ENCODE assay signal across 12 cellular contexts in the genomic region with DNA sequence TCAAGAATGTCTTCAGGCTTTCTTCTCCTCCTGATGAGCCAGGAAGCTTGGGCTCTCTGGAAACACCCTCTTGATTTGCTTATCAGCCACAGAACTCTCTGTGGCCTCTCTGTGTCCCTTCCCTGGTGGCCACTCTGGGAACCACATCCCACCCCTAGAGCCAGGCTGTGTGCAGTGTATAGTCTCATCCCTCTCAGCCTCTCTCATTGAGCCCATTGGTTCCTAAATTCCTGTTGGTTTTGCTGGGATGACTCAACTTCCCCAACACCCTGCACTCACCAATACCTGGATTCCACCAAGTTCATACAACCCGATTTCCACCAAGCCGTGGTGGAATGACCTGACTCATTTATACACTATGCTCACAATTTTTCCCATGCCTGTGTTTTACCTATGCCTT. TPM values are rescaled to one million over a fixed set of nuclear protein-coding genes. Genes with fewer than 3 reads are reported as not detected.
A peak's percentile ranks its signal among the peaks of the same experiment; 100 is the strongest.
DNase-seq lines count a peak whose midpoint lies in the region; ATAC-seq and TF ChIP-seq lines count a peak whose summit lies in the region.
"Had no signal": no experiment of that assay in that cellular context is flagged by ENCODE, and none has a peak within 500 bp of the region (broad histone marks: within the 10 kb centered on the region; RNA-seq: fewer than 3 reads in every experiment).

No MANE protein-coding gene starts in this region.

- H3K27me3 Mint-ChIP-seq in natural killer cell (ENCODE audit: low read depth in 2 of 2) = peaks cover 7 to 10% of the 10 kb centered on the region in 2 donors

- H3K4me1 ChIP-seq in BE2C = no peaks in the 10 kb centered on the region

- H3K4me3 ChIP-seq in BE2C (ENCODE audit: low read depth, low read length) (no peak overlapping the region), HFF-Myc (replicated peaks; ENCODE audit: low read depth, low read length) (no peak overlapping the region), astrocyte of the cerebellum (ENCODE audit: low read depth, low read length) (no peak overlapping the region), kidney epithelial cell (ENCODE audit: low read depth, low read length) (no peak overlapping the region)
- H3K4me3 ChIP-seq: lower lobe of right lung had no signal

- no peaks in the 10 kb centered on the region for H3K9me3 Mint-ChIP-seq in natural killer cell
- H3K9me3 Mint-ChIP-seq: effector memory CD8-positive, alpha-beta T cell had no signal

- TF ChIP-seq CTCF in BE2C (IDR thresholded peaks at IDR 0.05; ENCODE audit: low read depth, low read length) = peak; percentile 26; the same call in 1 of the 2 replicates
- peak; percentile 36 for TF ChIP-seq CTCF in HFF-Myc (IDR thresholded peaks at IDR 0.05; ENCODE audit: low read depth, low read length, missing control alignments)
- TF ChIP-seq CTCF in astrocyte of the cerebellum (IDR thresholded peaks at IDR 0.05; ENCODE audit: low read depth, low read length, missing control alignments) = peak; percentile 27
- peak; percentile 31 for TF ChIP-seq CTCF in kidney epithelial cell (IDR thresholded peaks at IDR 0.05; ENCODE audit: insufficient read depth, low read length, poor library complexity, severe bottlenecking)
- TF ChIP-seq CTCF in natural killer cell (IDR thresholded peaks at IDR 0.05) = no peak
- no peak for TF ChIP-seq CTCF in GM10266 (IDR thresholded peaks at IDR 0.05; ENCODE audit: control insufficient read depth, insufficient read depth, low read depth, missing control alignments)

- ATAC-seq in natural killer cell = no peak
- no peak for ATAC-seq in GM21825 (IDR thresholded peaks at IDR 0.05; ENCODE audit: unreplicated experiment)
- ATAC-seq: effector memory CD8-positive, alpha-beta T cell; lower lobe of right lung; right cardiac atrium had no signal

- no peaks in the 10 kb centered on the region for H3K27me3 ChIP-seq in BE2C
- H3K27me3 ChIP-seq in kidney epithelial cell (ENCODE audit: control insufficient read depth, insufficient read depth, low read length) = no peaks in the 10 kb centered on the region

- in situ Hi-C loops in astrocyte of the cerebellum (cut with HindIII; ENCODE audit: low sequenced_read_pairs) = no loop called here

- H3K9me3 ChIP-seq in BE2C = no peaks in the 10 kb centered on the region
- H3K9me3 ChIP-seq: lower lobe of right lung had no signal

- H3K36me3 ChIP-seq in BE2C (no peaks in the 10 kb centered on the region), kidney epithelial cell (ENCODE audit: control insufficient read depth, insufficient read depth, low read length) (no peaks in the 10 kb centered on the region)
- H3K36me3 ChIP-seq: lower lobe of right lung had no signal

- H3K4me3 Mint-ChIP-seq in natural killer cell = no peak overlapping the region
- H3K4me3 Mint-ChIP-seq: effector memory CD8-positive, alpha-beta T cell had no signal

- no peaks in the 10 kb centered on the region for H3K36me3 Mint-ChIP-seq in natural killer cell

- no peak overlapping the region for H3K27ac Mint-ChIP-seq in natural killer cell
- H3K27ac Mint-ChIP-seq: effector memory CD8-positive, alpha-beta T cell had no signal

- intact Hi-C loops in natural killer cell (cut with micrococcal nuclease) = no loop called here

- no peak for DNase-seq in BE2C
- DNase-seq in HFF-Myc (ENCODE audit: extremely low read depth, low read depth) = no peak
- DNase-seq in astrocyte of the cerebellum (ENCODE audit: low read depth) = no peak
- DNase-seq in kidney epithelial cell (ENCODE audit: low read depth) = peak; percentile 49
- DNase-seq in natural killer cell = no peak
- no peak for DNase-seq in GM10266 (ENCODE audit: extremely low spot score)
- no peak for DNase-seq in D341Med (ENCODE audit: low spot score)
- DNase-seq: activated effector memory CD4-positive, alpha-beta T cell treated with anti-CD3 and anti-CD28 coated beads, Interleukin-2, amount 50 U/mL, for 16 hours; effector memory CD8-positive, alpha-beta T cell; lower lobe of right lung; right cardiac atrium had no signal

- no peaks in the 10 kb centered on the region for H3K4me1 Mint-ChIP-seq in natural killer cell

RNA-seq across cellular contexts. Expression of gene IRAG1, which starts 5.2 kb away (rescaled TPM):
- polyA plus RNA-seq in BE2C (2012; ENCODE audit: insufficient read depth, insufficient read length, low read depth) = 0.43 TPM
- total RNA-seq in kidney epithelial cell (0.21 and 0.54 TPM in 2 replicates), natural killer cell (under 1 TPM in 2 of 3 donors, not detected in 1; 0.50 to 0.54 TPM)

Comparison
In these comparisons a context has a peak if more than half of its experiments do, and no peak if none do; other contexts are left out.
1. CTCF ChIP-seq: peak in BE2C (single experiment), HFF-Myc (single experiment), astrocyte of the cerebellum (single experiment) and kidney epithelial cell (single experiment); none in natural killer cell (single experiment) and GM10266 (single experiment).